1 cellular context compared by ENCODE assay signal in genomic region chr9:120559546-120559945, GRCh38.
TF ChIP-seq lines count a peak whose summit lies in the region.

No MANE protein-coding gene starts in this region.

TF ChIP-seq in WTC11, 78 proteins besides CTCF, POLR2A, EP300 and RAD21 (continued from another document):
- TF ChIP-seq KAT7 (CRISPR knock-in tag; IDR thresholded peaks at IDR 0.05; ENCODE audit: borderline replicate concordance) (no peak), E2F5 (CRISPR knock-in tag; IDR thresholded peaks at IDR 0.05) (no peak), ZNF263 (CRISPR knock-in tag; IDR thresholded peaks at IDR 0.05; ENCODE audit: low read depth) (no peak), AR (CRISPR knock-in tag; IDR thresholded peaks at IDR 0.05) (no peak)
TF ChIP-seq in WTC11: peak in this region for 0.
